Comparison of ENCODE assay signal across 18 cellular contexts in the genomic region with DNA sequence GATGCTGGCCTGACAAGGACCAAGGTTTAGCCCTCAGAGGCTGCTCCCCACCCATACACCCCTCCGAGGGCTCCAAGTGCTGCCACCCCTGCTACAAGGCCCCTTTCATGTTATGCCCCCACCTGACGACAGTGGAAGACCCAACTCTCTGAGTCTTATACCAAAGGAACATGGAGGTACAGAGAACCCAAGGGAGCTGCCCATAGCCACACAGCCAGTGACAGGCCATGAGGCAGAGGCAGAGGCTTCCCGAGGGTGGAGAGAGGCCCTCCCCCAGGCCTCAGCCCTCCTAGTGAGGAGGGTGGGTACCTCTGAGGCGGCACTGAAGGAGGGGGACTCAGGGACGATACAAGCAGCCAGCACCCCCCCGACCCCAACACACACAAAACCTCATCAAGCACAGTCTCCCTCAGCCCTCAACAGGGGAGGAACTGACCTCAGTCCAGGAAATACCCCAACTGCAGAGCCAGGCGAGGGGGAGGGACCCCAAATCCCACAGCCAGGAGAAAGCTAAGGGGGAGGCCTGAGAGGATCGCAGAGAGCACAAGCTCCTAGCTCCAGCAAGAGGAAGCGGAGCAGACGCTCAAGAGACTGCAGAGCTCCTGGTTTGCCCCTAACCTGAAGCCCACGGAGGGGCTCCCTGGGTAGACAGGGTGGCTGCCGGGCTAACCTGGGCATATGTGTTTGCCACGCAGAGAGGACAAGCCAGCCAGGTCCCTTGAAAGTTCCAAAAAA. TPM values are rescaled to one million over a fixed set of nuclear protein-coding genes. Genes with fewer than 3 reads are reported as not detected.
A peak's percentile ranks its signal among the peaks of the same experiment; 100 is the strongest.
DNase-seq lines count a peak whose midpoint lies in the region; ATAC-seq, FAIRE-seq and TF ChIP-seq lines count a peak whose summit lies in the region.
"Had no signal": no experiment of that assay in that cellular context is flagged by ENCODE, and none has a peak within 500 bp of the region (broad histone marks: within the 10 kb centered on the region; RNA-seq: fewer than 3 reads in every experiment).

No MANE protein-coding gene starts in this region.

- peaks cover 2% of the 10 kb centered on the region for H3K27me3 Mint-ChIP-seq in nephron progenitor cell (ENCODE audit: low read depth, poor library complexity)
- H3K27me3 Mint-ChIP-seq: effector memory CD8-positive, alpha-beta T cell had no signal

- no peak overlapping the region for H3K4me2 ChIP-seq in A549

- CTCF ChIA-PET in A549 (lab: Yijun Ruan, JAX), result interaction anchor here (0.5 to 4.5 kb wide), 4 partner anchors 10 to 373 kb away, joined by 3 to 20 read pairs (median 8); no protein-coding TSS in a partner anchor

- ATAC-seq in A549, result peak; percentile 26 to 38; a peak in 4 of 6 replicates
- no peak for ATAC-seq in GM19467 (IDR thresholded peaks at IDR 0.05; ENCODE audit: unreplicated experiment)
- ATAC-seq in GM18498 (IDR thresholded peaks at IDR 0.05; ENCODE audit: unreplicated experiment), result no peak
- ATAC-seq: activated T-cell treated with anti-CD3 and anti-CD28 coated beads, Interleukin-2, amount 50 U/mL, for 4 hours; effector memory CD8-positive, alpha-beta T cell had no signal

- H3K27me3 ChIP-seq in dorsolateral prefrontal cortex, result no peaks in the 10 kb centered on the region
- H3K27me3 ChIP-seq: suprapubic skin had no signal

- TF ChIP-seq EP300 in A549 (IDR thresholded peaks at IDR 0.05), result no peak

- POLR2A ChIA-PET in A549 (lab: Yijun Ruan, JAX), result no interaction called here

- no peaks in the 10 kb centered on the region for H3K9me3 ChIP-seq in A549
- H3K9me3 ChIP-seq: suprapubic skin had no signal

- H3K4me1 Mint-ChIP-seq in nephron progenitor cell, result peaks cover 19% of the 10 kb centered on the region
- H3K4me1 Mint-ChIP-seq: neural crest cell had no signal

- TF ChIP-seq CTCF in A549 (IDR thresholded peaks at IDR 0.05) (no peak), dorsolateral prefrontal cortex (IDR thresholded peaks at IDR 0.05 in 54 of 56, conservative IDR thresholded peaks at IDR 0.05 in 2 of 56; ENCODE audit: low read depth in 1 of 56, partially characterized antibody in 56 of 56) (no peak), nephron progenitor cell (IDR thresholded peaks at IDR 0.05) (no peak)

- peak overlapping the region in 1 of 2 experiments; percentile 4; a peak in 1 of 6 replicates for H3K27ac ChIP-seq in A549
- H3K27ac ChIP-seq in dorsolateral prefrontal cortex, result peak overlapping the region in 44 of 59 donors; percentile 8 to 81 (median 58)
- H3K27ac ChIP-seq: suprapubic skin had no signal

- H3K36me3 Mint-ChIP-seq in nephron progenitor cell (ENCODE audit: low read depth), result peaks cover 10% of the 10 kb centered on the region

- H3K9me3 Mint-ChIP-seq in nephron progenitor cell, result no peaks in the 10 kb centered on the region
- H3K9me3 Mint-ChIP-seq: activated T-cell treated with anti-CD3 and anti-CD28 coated beads, Interleukin-2, amount 50 U/mL, for 4 hours; effector memory CD8-positive, alpha-beta T cell; neural crest cell had no signal

- no peak for FAIRE-seq in A549 (lab: Jason Lieb, UNC)
- FAIRE-seq: frontal cortex, kidney had no signal

- WGBS in A549 (ENCODE audit: missing lambda C conversion rate), result 88% methylated on average over 12 of the region's 13 CpGs

- H3K4me1 ChIP-seq in A549, result no peaks in the 10 kb centered on the region

- intact Hi-C loops in dorsolateral prefrontal cortex (cut with DNase I), result no loop called here

- no peak for DNase-seq in A549 (ENCODE audit: low read depth in 1 of 2, low spot score in 1 of 2)
- peak; percentile 45 to 59 for DNase-seq in Kasumi-1 (lab: John Stamatoyannopoulos, UW)
- DNase-seq in dorsolateral prefrontal cortex, result no peak
- no peak for DNase-seq in nephron progenitor cell
- no peak for DNase-seq in germinal center (ENCODE audit: low spot score)
- DNase-seq in NCI-H524 treated with DMSO at 0.1 percent for 48 hours (lab: John Stamatoyannopoulos, UW), result no peak
- DNase-seq: activated T-cell treated with anti-CD3 and anti-CD28 coated beads, Interleukin-2, amount 50 U/mL, for 4 hours; amygdala; DMS153; effector memory CD8-positive, alpha-beta T cell; kidney; NCI-H1048 had no signal

- no peak for TF ChIP-seq POLR2A in A549 (IDR thresholded peaks at IDR 0.05; ENCODE audit: low read length)

- no peak overlapping the region for H3K4me3 ChIP-seq in A549
- no peak overlapping the region for H3K4me3 ChIP-seq in dorsolateral prefrontal cortex
- H3K4me3 ChIP-seq: skin epidermis, suprapubic skin had no signal

- H3K27ac Mint-ChIP-seq in nephron progenitor cell, result peak overlapping the region; percentile 98
- H3K27ac Mint-ChIP-seq: effector memory CD8-positive, alpha-beta T cell had no signal

- H3K4me3 Mint-ChIP-seq in nephron progenitor cell, result no peak overlapping the region
- H3K4me3 Mint-ChIP-seq: activated T-cell treated with anti-CD3 and anti-CD28 coated beads, Interleukin-2, amount 50 U/mL, for 4 hours; effector memory CD8-positive, alpha-beta T cell; neural crest cell had no signal

- no peak for TF ChIP-seq RAD21 in A549 (conservative IDR thresholded peaks at IDR 0.05 in 1 of 2, IDR thresholded peaks at IDR 0.05 in 1 of 2)

TF ChIP-seq in A549, 52 proteins besides CTCF, POLR2A, EP300 and RAD21:
- TF ChIP-seq SMC3 (IDR thresholded peaks at IDR 0.05) (no peak), CBX2 (IDR thresholded peaks at IDR 0.05; ENCODE audit: borderline replicate concordance, low read depth) (no peak), RFX5 (IDR thresholded peaks at IDR 0.05) (no peak), CHD4 (IDR thresholded peaks at IDR 0.05; ENCODE audit: borderline replicate concordance) (no peak)

RNA-seq across cellular contexts. Expression of gene ANAPC7, which starts 36.9 kb away (rescaled TPM):
- polyA plus RNA-seq in A549 (2011; rRNA removed) (107 and 122 TPM in 2 replicates), A549 (2017; fragmentation: RNase III; extraction: RNeasy Plus Mini Kit Qiagen cat#74134 plus additional on column Dnase treatment) (66.1 to 74.0 TPM (median 70.6 TPM) in 3 replicates)
- polyA plus RNA-seq in A549 (2012; cell fraction: cytosol; rRNA removed), result 60.9 and 68.8 TPM in 2 replicates
- 112 and 147 TPM in 2 replicates for polyA plus RNA-seq in A549 (2012; cell fraction: nucleus; rRNA removed)
- polyA minus RNA-seq in A549 (2011; rRNA and poly(A)+ RNA removed), result 59.7 and 79.9 TPM in 2 replicates
- 10 to 100 TPM; 47.0 to 86.9 (median 63.0) TPM for total RNA-seq in dorsolateral prefrontal cortex

Comparison
In these comparisons a context has a peak if more than half of its experiments do, and no peak if none do; other contexts are left out.
1. ATAC-seq: peak in A549 (2 of 2); none in GM19467 (single experiment) and GM18498 (single experiment).
2. DNase-seq: peak in Kasumi-1 (2 of 2); none in A549 (0 of 2), dorsolateral prefrontal cortex (0 of 10), nephron progenitor cell (single experiment), germinal center (single experiment) and NCI-H524 treated with DMSO at 0.1 percent for 48 hours (single experiment).